20 cellular contexts compared by ENCODE assay signal in genomic region chr7:89813096-89813495, GRCh38.
"Had no signal": no experiment of that assay in that cellular context is flagged by ENCODE, and none has a peak within 500 bp of the region (broad histone marks: within the 10 kb centered on the region; RNA-seq: fewer than 3 reads in every experiment).

No MANE protein-coding gene starts in this region.

- H3K27ac ChIP-seq: left lung, lower lobe of right lung, parathyroid adenoma, spleen, tibial nerve, uterus had no signal

- H3K79me2 ChIP-seq: parathyroid adenoma had no signal

- H3K36me3 ChIP-seq: left lung, lower lobe of right lung, spleen, tibial nerve, uterus had no signal

- H3K9ac ChIP-seq: parathyroid adenoma had no signal

- H3K9me3 ChIP-seq: left lung, lower lobe of right lung, uterus had no signal

- H2AFZ ChIP-seq: parathyroid adenoma had no signal

- ATAC-seq: left colon; left lung; lower lobe of right lung; naive thymus-derived CD8-positive, alpha-beta T cell; right cardiac atrium; sciatic nerve; stimulated activated effector memory CD8-positive, alpha-beta T cell treated with anti-CD3 and anti-CD28 coated beads, Interleukin-12 subunit alpha, Interleukin-12 subunit beta, amount 100 ng/mL, for 72 hours had no signal

- H3K4me3 ChIP-seq: left lung, lower lobe of right lung, spleen, tibial nerve, uterus had no signal

- H3K27me3 ChIP-seq: left lung, spleen, tibial nerve, uterus had no signal

- DNase-seq: hippocampal formation; kidney glomerular epithelial cell; left colon; left lung; lower lobe of right lung; mammary epithelial cell; mesenchymal stem cell; naive thymus-derived CD8-positive, alpha-beta T cell; occipital lobe; retina; right cardiac atrium; small intestine; spleen; stimulated activated CD4-positive, alpha-beta T cell treated with anti-CD3 and anti-CD28 coated beads, Interleukin-4, amount 100 ng/mL, for 24 hours; stimulated activated naive CD4-positive, alpha-beta T cell; uterus had no signal

- H3K4me1 ChIP-seq: left lung, lower lobe of right lung, parathyroid adenoma, spleen, tibial nerve, uterus had no signal
